ENCODE assay signal across 30 cellular contexts in genomic region chr10:133086247-133086646, GRCh38. TPM values are rescaled to one million over a fixed set of nuclear protein-coding genes. Genes with fewer than 3 reads are reported as not detected.
"Had no signal": no experiment of that assay in that cellular context is flagged by ENCODE, and none has a peak within 500 bp of the region (broad histone marks: within the 10 kb centered on the region; RNA-seq: fewer than 3 reads in every experiment).

No MANE protein-coding gene starts in this region.

- DNase-seq: heart right ventricle; left colon; lower lobe of right lung; mammary epithelial cell; mesenchymal stem cell; naive thymus-derived CD8-positive, alpha-beta T cell; ovary; stimulated activated CD4-positive, alpha-beta T cell treated with anti-CD3 and anti-CD28 coated beads, Interleukin-12 subunit alpha, Interleukin-12 subunit beta, amount 100 ng/mL, for 4 hours; stimulated activated CD4-positive, alpha-beta T cell treated with anti-CD3 and anti-CD28 coated beads, Interleukin-15, amount 100 ng/mL, for 24 hours; stimulated activated CD4-positive, alpha-beta T cell treated with anti-CD3 and anti-CD28 coated beads, Interleukin-2, amount 100 ng/mL, for 24 hours; stimulated activated CD4-positive, alpha-beta T cell treated with anti-CD3 and anti-CD28 coated beads, Interleukin-4, amount 100 ng/mL, for 1 hour; stimulated activated naive CD4-positive, alpha-beta T cell; tibial artery; uterus had no signal

- H3K4me3 Mint-ChIP-seq: naive thymus-derived CD8-positive, alpha-beta T cell; stimulated activated naive CD8-positive, alpha-beta T cell treated with anti-CD3 and anti-CD28 coated beads, Interleukin-15, Interleukin-2, amounts not matched to agents 100 ng/mL and 50 ng/mL, for 24 hours had no signal

- H3K4me3 ChIP-seq: heart right ventricle, hepatocyte, left lung, lower lobe of right lung, neural progenitor cell, ovary, right atrium auricular region, skin epidermis, suprapubic skin, thoracic aorta, tibial artery, uterus had no signal

- H3K27ac Mint-ChIP-seq: naive thymus-derived CD8-positive, alpha-beta T cell; nephron; neural progenitor cell; progenitor cell of endocrine pancreas; stimulated activated naive CD8-positive, alpha-beta T cell treated with anti-CD3 and anti-CD28 coated beads, Interleukin-15, Interleukin-2, amounts not matched to agents 100 ng/mL and 50 ng/mL, for 24 hours; type B pancreatic cell had no signal

- H2AFZ ChIP-seq: hepatocyte, neural progenitor cell had no signal

- H3K36me3 Mint-ChIP-seq: naive thymus-derived CD8-positive, alpha-beta T cell; neural progenitor cell; type B pancreatic cell had no signal

- H3K4me1 ChIP-seq: lower lobe of right lung, right atrium auricular region had no signal

- H3K79me2 ChIP-seq: hepatocyte had no signal

- H3K9me3 ChIP-seq: heart right ventricle, left lung, lower lobe of right lung, ovary, right atrium auricular region, suprapubic skin, thoracic aorta, tibial artery, uterus had no signal

- H3K9ac ChIP-seq: neural progenitor cell had no signal

- H3K27ac ChIP-seq: heart right ventricle, hepatocyte, left lung, lower lobe of right lung, neural progenitor cell, ovary, right atrium auricular region, suprapubic skin, thoracic aorta, tibial artery, uterus had no signal

- FAIRE-seq: keratinocyte had no signal

- H3K36me3 ChIP-seq: heart right ventricle, left lung, lower lobe of right lung, neural progenitor cell, ovary, right atrium auricular region, suprapubic skin, thoracic aorta, tibial artery, uterus had no signal

- ATAC-seq: heart right ventricle; left colon; left lung; lower lobe of right lung; naive thymus-derived CD8-positive, alpha-beta T cell; sciatic nerve had no signal

- H3K9me3 Mint-ChIP-seq: naive thymus-derived CD8-positive, alpha-beta T cell; nephron; stimulated activated naive CD8-positive, alpha-beta T cell treated with anti-CD3 and anti-CD28 coated beads, Interleukin-15, Interleukin-2, amounts not matched to agents 100 ng/mL and 50 ng/mL, for 24 hours; type B pancreatic cell had no signal

- H3K4me2 ChIP-seq: hepatocyte, neural progenitor cell had no signal

RNA-seq across cellular contexts. Expression of gene ADGRA1, which starts 1.5 kb away (rescaled TPM):
- total RNA-seq: left colon; mammary epithelial cell; mucosa of gallbladder; naive thymus-derived CD8-positive, alpha-beta T cell; pulmonary artery endothelial cell; renal cortical epithelial cell; suprapubic skin; thoracic aorta had no signal
- polyA plus RNA-seq: hepatocyte; keratinocyte; mammary epithelial cell; naive thymus-derived CD8-positive, alpha-beta T cell; ovary had no signal
